ENCODE assay signal across 8 cellular contexts in genomic region chr14:63542231-63542999, GRCh38. TPM values are rescaled to one million over a fixed set of nuclear protein-coding genes. Genes with fewer than 3 reads are reported as not detected.
DNase-seq lines count a peak whose midpoint lies in the region; ATAC-seq and TF ChIP-seq lines count a peak whose summit lies in the region.

No MANE protein-coding gene starts in this region.

- intact Hi-C loops in dorsolateral prefrontal cortex (cut with DNase I), result loop anchor here (2.0 to 10.0 kb wide), 8 partner anchors 52 to 185 kb away; partner anchors contain the start of gene SGPP1 (in 1 of the 2)

- DNase-seq in stimulated activated CD4-positive, alpha-beta T cell treated with anti-CD3 and anti-CD28 coated beads, TNF-alpha, amount 100 ng/mL, for 24 hours (ENCODE audit: low read depth in 3 of 3), result peak in 2 of 3 experiments; percentile 2 to 3
- no peak for DNase-seq in stimulated activated CD4-positive, alpha-beta T cell treated with anti-CD3 and anti-CD28 coated beads, Interleukin-12 subunit alpha, Interleukin-12 subunit beta, amount 100 ng/mL, for 4 hours
- DNase-seq in dorsolateral prefrontal cortex (peak in 2 of 10 donors; percentile 15 to 19), memory B cell (ENCODE audit: low spot score in 2 of 2) (peak in 1 of 2 donors; percentile 3), type B pancreatic cell (ENCODE audit: extremely low spot score, unreplicated experiment) (no peak), GM19238 (ENCODE audit: insufficient read length, low spot score) (no peak)

- H3K4me1 Mint-ChIP-seq in memory B cell, result peaks cover 25% of the 10 kb centered on the region
- H3K4me1 Mint-ChIP-seq in type B pancreatic cell (ENCODE audit: unreplicated experiment), result peaks cover 27% of the 10 kb centered on the region

- peak; percentile 14 for ATAC-seq in HG03045 (IDR thresholded peaks at IDR 0.05; ENCODE audit: unreplicated experiment)
- ATAC-seq in SK-N-SH treated with all-trans-retinoic acid at 6 μM for 48 hours, result peak; percentile 27
- ATAC-seq in memory B cell (ENCODE audit: low read depth), result peak; percentile 0

- no peaks in the 10 kb centered on the region for H3K27me3 ChIP-seq in dorsolateral prefrontal cortex

- H3K27ac Mint-ChIP-seq in memory B cell (peak overlapping the region; percentile 93), type B pancreatic cell (peak overlapping the region; percentile 68)

- no peaks in the 10 kb centered on the region for H3K9me3 Mint-ChIP-seq in memory B cell
- no peaks in the 10 kb centered on the region for H3K9me3 Mint-ChIP-seq in type B pancreatic cell

- H3K27me3 Mint-ChIP-seq in memory B cell (no peaks in the 10 kb centered on the region), type B pancreatic cell (no peaks in the 10 kb centered on the region)

- H3K27ac ChIP-seq in dorsolateral prefrontal cortex, result peak overlapping the region; percentile 66 to 97 (median 92)

- H3K4me3 Mint-ChIP-seq in memory B cell (peak overlapping the region; percentile 92), type B pancreatic cell (peak overlapping the region; percentile 99)

- peak overlapping the region; percentile 66 to 99 (median 94) for H3K4me3 ChIP-seq in dorsolateral prefrontal cortex

- TF ChIP-seq CTCF in dorsolateral prefrontal cortex (IDR thresholded peaks at IDR 0.05 in 54 of 56, conservative IDR thresholded peaks at IDR 0.05 in 2 of 56; ENCODE audit: low read depth in 1 of 56, partially characterized antibody in 56 of 56) (no peak), type B pancreatic cell (conservative IDR thresholded peaks at IDR 0.05) (no peak)

- H3K36me3 Mint-ChIP-seq in memory B cell (peaks cover 9% of the 10 kb centered on the region), type B pancreatic cell (peaks cover 20% of the 10 kb centered on the region)

TF ChIP-seq in SK-N-SH treated with all-trans-retinoic acid at 6 μM for 48 hours, 23 proteins besides CTCF, POLR2A, EP300 and RAD21:
- TF ChIP-seq OSR1 (CRISPR knock-in tag; IDR thresholded peaks at IDR 0.05) (no peak), TCF4 (CRISPR knock-in tag; IDR thresholded peaks at IDR 0.05; ENCODE audit: borderline replicate concordance) (no peak), CREB5 (CRISPR knock-in tag; IDR thresholded peaks at IDR 0.05; ENCODE audit: low read depth) (no peak), ZNF70 (CRISPR knock-in tag; IDR thresholded peaks at IDR 0.05) (no peak), PPARA (CRISPR knock-in tag; IDR thresholded peaks at IDR 0.05; ENCODE audit: borderline replicate concordance) (no peak), ZNF8 (CRISPR knock-in tag; IDR thresholded peaks at IDR 0.05) (no peak), SNAI2 (CRISPR knock-in tag; IDR thresholded peaks at IDR 0.05) (no peak), BACH2 (CRISPR knock-in tag; IDR thresholded peaks at IDR 0.05; ENCODE audit: borderline replicate concordance) (no peak), CSRNP3 (CRISPR knock-in tag; IDR thresholded peaks at IDR 0.05) (no peak), TSHZ2 (CRISPR knock-in tag; IDR thresholded peaks at IDR 0.05) (no peak), POU6F1 (CRISPR knock-in tag; IDR thresholded peaks at IDR 0.05; ENCODE audit: borderline replicate concordance, low read depth) (no peak)

RNA-seq across cellular contexts. Expression of gene PPP2R5E, which starts 0.8 kb away (rescaled TPM):
- total RNA-seq in dorsolateral prefrontal cortex (10 to 100 TPM; 33.6 to 65.9 (median 50.8) TPM), type B pancreatic cell (ENCODE audit: low replicate concordance) (47.3 and 50.8 TPM in 2 replicates)

Comparison
In these comparisons a context has a peak if more than half of its experiments do, and no peak if none do; other contexts are left out.
1. DNase-seq: peak in stimulated activated CD4-positive, alpha-beta T cell treated with anti-CD3 and anti-CD28 coated beads, TNF-alpha, amount 100 ng/mL, for 24 hours (2 of 3); none in stimulated activated CD4-positive, alpha-beta T cell treated with anti-CD3 and anti-CD28 coated beads, Interleukin-12 subunit alpha, Interleukin-12 subunit beta, amount 100 ng/mL, for 4 hours (single experiment), type B pancreatic cell (single experiment) and GM19238 (single experiment).
2. Peak in every context shown above with its lines, with median percentiles within 50 percentile points of each other: ATAC-seq.